12 cellular contexts compared by ENCODE assay signal in the genomic region with DNA sequence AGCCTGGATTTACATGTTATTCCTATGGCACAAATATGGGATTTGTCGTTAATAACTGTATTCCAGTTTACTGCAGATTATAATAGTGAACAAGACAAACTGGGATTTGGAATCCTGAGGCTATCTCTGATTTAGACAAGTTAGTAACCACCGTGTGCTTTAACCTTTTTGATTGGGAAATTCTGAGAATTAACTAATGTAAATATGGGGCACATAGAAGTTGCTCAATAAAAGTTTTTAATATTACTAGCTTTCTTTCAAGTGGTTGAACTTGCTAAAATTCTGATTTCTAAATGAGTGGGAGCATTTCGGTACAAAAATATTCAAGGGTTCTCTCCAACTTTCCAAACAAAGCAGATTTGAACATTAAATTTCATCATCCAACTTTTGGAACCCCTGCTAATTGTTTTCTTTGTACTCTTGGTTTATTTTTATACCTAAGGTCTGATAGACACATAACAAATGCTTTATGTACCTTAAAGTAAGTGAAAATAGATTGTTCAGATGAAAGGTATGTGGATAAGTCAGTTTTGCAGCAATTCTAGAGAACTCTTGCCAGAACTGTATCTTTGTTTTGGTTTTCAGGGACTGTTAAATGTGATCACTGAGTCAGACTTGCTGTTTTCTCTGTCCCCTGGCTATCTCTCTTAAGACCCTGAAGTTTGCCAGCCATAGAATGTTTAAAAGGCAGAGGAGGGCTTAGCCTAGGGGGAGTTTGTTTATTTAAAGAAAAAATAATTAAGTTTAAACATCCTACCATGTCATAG. TPM values are rescaled to one million over a fixed set of nuclear protein-coding genes. Genes with fewer than 3 reads are reported as not detected.
DNase-seq lines count a peak whose midpoint lies in the region; ATAC-seq and TF ChIP-seq lines count a peak whose summit lies in the region.
"Had no signal": no experiment of that assay in that cellular context is flagged by ENCODE, and none has a peak within 500 bp of the region (broad histone marks: within the 10 kb centered on the region; RNA-seq: fewer than 3 reads in every experiment).

No MANE protein-coding gene starts in this region.

- peaks cover 14% of the 10 kb centered on the region for H3K4me1 Mint-ChIP-seq in mesothelial cell of epicardium

- H3K4me3 ChIP-seq in HUES6 (ENCODE audit: low read depth, low read length) (no peak overlapping the region), cardiac fibroblast (replicated peaks in 1 of 2; ENCODE audit: low read depth in 2 of 2, low read length in 2 of 2) (no peak overlapping the region)

- H3K4me3 Mint-ChIP-seq in mesothelial cell of epicardium, result no peak overlapping the region
- H3K4me3 Mint-ChIP-seq: activated CD4-positive, alpha-beta memory T cell treated with anti-CD3 and anti-CD28 coated beads for 36 hours had no signal

- peak; percentile 17 for DNase-seq in AG08396 (ENCODE audit: low spot score)
- peak; percentile 76 to 84 for DNase-seq in cardiac fibroblast (ENCODE audit: low read depth in 2 of 2)
- no peak for DNase-seq in mesothelial cell of epicardium (ENCODE audit: low spot score in 2 of 2, unreplicated experiment in 2 of 2)
- no peak for DNase-seq in stimulated activated CD4-positive, alpha-beta T cell treated with anti-CD3 and anti-CD28 coated beads, Interleukin-15, amount 100 ng/mL, for 24 hours
- no peak for DNase-seq in NCI-H1417 (lab: John Stamatoyannopoulos, UW)
- DNase-seq in NOMO-1 treated with DMSO at 0.1 percent for 48 hours (lab: John Stamatoyannopoulos, UW; ENCODE audit: unreplicated experiment), result no peak
- DNase-seq: activated CD4-positive, alpha-beta memory T cell treated with anti-CD3 and anti-CD28 coated beads for 36 hours; CD4-positive, alpha-beta memory T cell; kidney; NCI-H1105 had no signal

- H3K27me3 ChIP-seq in HUES6 (ENCODE audit: control insufficient read depth, insufficient read depth, low read length), result no peaks in the 10 kb centered on the region

- no peak for ATAC-seq in GM21515 (IDR thresholded peaks at IDR 0.05; ENCODE audit: unreplicated experiment)

- peak overlapping the region; percentile 71 for H3K27ac Mint-ChIP-seq in mesothelial cell of epicardium
- H3K27ac Mint-ChIP-seq: activated CD4-positive, alpha-beta memory T cell treated with anti-CD3 and anti-CD28 coated beads for 36 hours had no signal

- no peaks in the 10 kb centered on the region for H3K36me3 ChIP-seq in HUES6 (ENCODE audit: control insufficient read depth, insufficient read depth, low read length)

- H3K27ac ChIP-seq in HUES6 (ENCODE audit: low read depth, low read length), result 0 out of 2 replicates have a peak overlapping the region, but pooled peaks have one; percentile 14

- no peaks in the 10 kb centered on the region; the same call in 1 of the 2 replicates for H3K4me1 ChIP-seq in HUES6 (ENCODE audit: control insufficient read depth, insufficient read depth, low read length)

- H3K9me3 ChIP-seq in HUES6 (ENCODE audit: control insufficient read depth, insufficient read depth, low read depth, low read length), result 0 out of 2 replicates have a peak, but pooled peaks cover under 1% of the 10 kb centered on the region

- H3K9ac ChIP-seq in HUES6 (ENCODE audit: low read length), result no peak overlapping the region

- H3K9me3 Mint-ChIP-seq in mesothelial cell of epicardium, result peaks cover 11% of the 10 kb centered on the region

- H3K27me3 Mint-ChIP-seq in mesothelial cell of epicardium (ENCODE audit: low read depth), result no peaks in the 10 kb centered on the region
- H3K27me3 Mint-ChIP-seq: activated CD4-positive, alpha-beta memory T cell treated with anti-CD3 and anti-CD28 coated beads for 36 hours; CD4-positive, alpha-beta memory T cell had no signal

- TF ChIP-seq CTCF in cardiac fibroblast (IDR thresholded peaks at IDR 0.05; ENCODE audit: low read depth, low read length) (no peak), mesothelial cell of epicardium (IDR thresholded peaks at IDR 0.05; ENCODE audit: unreplicated experiment) (no peak)

- peaks cover 24% of the 10 kb centered on the region for H3K36me3 Mint-ChIP-seq in mesothelial cell of epicardium

RNA-seq across cellular contexts. Expression of a gene that starts 57.5 kb away (rescaled TPM):
- total RNA-seq in mesothelial cell of epicardium, result 46.1 to 49.2 TPM (median 47.8 TPM) in 3 replicates

RNA-seq across cellular contexts. Expression of a gene that starts 57.6 kb away (rescaled TPM):
- 215 to 223 TPM (median 220 TPM) in 3 replicates for total RNA-seq in mesothelial cell of epicardium

Comparison
In these comparisons a context has a peak if more than half of its experiments do, and no peak if none do; other contexts are left out.
1. DNase-seq: peak in AG08396 (single experiment) and cardiac fibroblast (2 of 2); none in mesothelial cell of epicardium (0 of 2), stimulated activated CD4-positive, alpha-beta T cell treated with anti-CD3 and anti-CD28 coated beads, Interleukin-15, amount 100 ng/mL, for 24 hours (single experiment), NCI-H1417 (0 of 3) and NOMO-1 treated with DMSO at 0.1 percent for 48 hours (single experiment).